35 cellular contexts compared by ENCODE assay signal in genomic region chr18:33034212-33034611, GRCh38.
"Had no signal": no experiment of that assay in that cellular context is flagged by ENCODE, and none has a peak within 500 bp of the region (broad histone marks: within the 10 kb centered on the region; RNA-seq: fewer than 3 reads in every experiment).

No MANE protein-coding gene starts in this region.

- H3K4me3 Mint-ChIP-seq: activated CD4-positive, alpha-beta memory T cell treated with anti-CD3 and anti-CD28 coated beads, Interleukin-2, amount 10 ng/mL, durations not matched to agents 7 days and 5 days; activated CD4-positive, alpha-beta T cell treated with anti-CD3 and anti-CD28 coated beads for 36 hours; activated CD4-positive, alpha-beta T cell treated with anti-CD3 and anti-CD28 coated beads, Interleukin-2, amount 10 ng/mL, durations not matched to agents 7 days and 5 days; activated CD8-positive, alpha-beta memory T cell treated with anti-CD3 and anti-CD28 coated beads, Interleukin-2, amount 10 ng/mL, durations not matched to agents 7 days and 5 days; activated naive CD8-positive, alpha-beta T cell treated with anti-CD3 and anti-CD28 coated beads for 36 hours had no signal

- H3K27me3 Mint-ChIP-seq: activated CD4-positive, alpha-beta memory T cell treated with anti-CD3 and anti-CD28 coated beads, Interleukin-2, amount 10 ng/mL, durations not matched to agents 7 days and 5 days; activated CD4-positive, alpha-beta T cell treated with anti-CD3 and anti-CD28 coated beads for 36 hours; activated CD4-positive, alpha-beta T cell treated with anti-CD3 and anti-CD28 coated beads, Interleukin-2, amount 10 ng/mL, durations not matched to agents 7 days and 5 days; activated CD8-positive, alpha-beta memory T cell treated with anti-CD3 and anti-CD28 coated beads, Interleukin-2, amount 10 ng/mL, durations not matched to agents 7 days and 5 days; activated naive CD8-positive, alpha-beta T cell treated with anti-CD3 and anti-CD28 coated beads for 36 hours had no signal

- ATAC-seq: activated CD4-positive, alpha-beta T cell treated with anti-CD3 and anti-CD28 coated beads for 36 hours; activated CD4-positive, CD25-positive, alpha-beta regulatory T cell treated with anti-CD3 and anti-CD28 coated beads, Interleukin-2, amount 50 U/mL, for 24 hours; activated CD8-positive, alpha-beta memory T cell treated with anti-CD3 and anti-CD28 coated beads, Interleukin-2, amount 10 ng/mL, durations not matched to agents 7 days and 5 days; PC-3 had no signal

- H3K36me3 Mint-ChIP-seq: activated CD8-positive, alpha-beta memory T cell treated with anti-CD3 and anti-CD28 coated beads, Interleukin-2, amount 10 ng/mL, durations not matched to agents 7 days and 5 days; activated naive CD8-positive, alpha-beta T cell treated with anti-CD3 and anti-CD28 coated beads for 36 hours had no signal

- H3K4me1 ChIP-seq: Peyer's patch, SJSA1 had no signal

- H3K27ac ChIP-seq: brain microvascular endothelial cell, Peyer's patch, SJSA1 had no signal

- H3K9me3 ChIP-seq: MG63, Peyer's patch, SJSA1 had no signal

- FAIRE-seq: TTC549 had no signal

- H3K27me3 ChIP-seq: brain microvascular endothelial cell, MG63, Peyer's patch, SJSA1 had no signal

- H3K4me3 ChIP-seq: MG63, Peyer's patch, SJSA1 had no signal

- H3K36me3 ChIP-seq: brain microvascular endothelial cell, MG63, Peyer's patch, SJSA1 had no signal

- H3K9me3 Mint-ChIP-seq: activated CD4-positive, alpha-beta memory T cell treated with anti-CD3 and anti-CD28 coated beads, Interleukin-2, amount 10 ng/mL, durations not matched to agents 7 days and 5 days; activated CD4-positive, alpha-beta T cell treated with anti-CD3 and anti-CD28 coated beads, Interleukin-2, amount 10 ng/mL, durations not matched to agents 7 days and 5 days; activated naive CD8-positive, alpha-beta T cell treated with anti-CD3 and anti-CD28 coated beads for 36 hours had no signal

- H3K4me1 Mint-ChIP-seq: activated CD4-positive, alpha-beta memory T cell treated with anti-CD3 and anti-CD28 coated beads, Interleukin-2, amount 10 ng/mL, durations not matched to agents 7 days and 5 days; activated CD4-positive, alpha-beta T cell treated with anti-CD3 and anti-CD28 coated beads for 36 hours; activated CD4-positive, alpha-beta T cell treated with anti-CD3 and anti-CD28 coated beads, Interleukin-2, amount 10 ng/mL, durations not matched to agents 7 days and 5 days; activated CD8-positive, alpha-beta memory T cell treated with anti-CD3 and anti-CD28 coated beads, Interleukin-2, amount 10 ng/mL, durations not matched to agents 7 days and 5 days; activated naive CD8-positive, alpha-beta T cell treated with anti-CD3 and anti-CD28 coated beads for 36 hours had no signal

- H3K27ac Mint-ChIP-seq: activated CD4-positive, alpha-beta memory T cell treated with anti-CD3 and anti-CD28 coated beads, Interleukin-2, amount 10 ng/mL, durations not matched to agents 7 days and 5 days; activated CD4-positive, alpha-beta T cell treated with anti-CD3 and anti-CD28 coated beads for 36 hours; activated CD4-positive, alpha-beta T cell treated with anti-CD3 and anti-CD28 coated beads, Interleukin-2, amount 10 ng/mL, durations not matched to agents 7 days and 5 days; activated CD8-positive, alpha-beta memory T cell treated with anti-CD3 and anti-CD28 coated beads, Interleukin-2, amount 10 ng/mL, durations not matched to agents 7 days and 5 days; activated naive CD8-positive, alpha-beta T cell treated with anti-CD3 and anti-CD28 coated beads for 36 hours had no signal

- DNase-seq: activated CD4-positive, alpha-beta memory T cell treated with anti-CD3 and anti-CD28 coated beads, Interleukin-2, amount 10 ng/mL, durations not matched to agents 7 days and 5 days; activated CD4-positive, alpha-beta T cell treated with anti-CD3 and anti-CD28 coated beads for 36 hours; activated CD4-positive, alpha-beta T cell treated with anti-CD3 and anti-CD28 coated beads, Interleukin-2, amount 10 ng/mL, durations not matched to agents 7 days and 5 days; activated CD8-positive, alpha-beta memory T cell treated with anti-CD3 and anti-CD28 coated beads for 24 hours; activated CD8-positive, alpha-beta memory T cell treated with anti-CD3 and anti-CD28 coated beads, Interleukin-2, amount 10 ng/mL, durations not matched to agents 7 days and 5 days; activated CD8-positive, alpha-beta memory T cell treated with anti-CD3 and anti-CD28 coated beads, Interleukin-2, amount 50 U/mL, for 48 hours; activated effector memory CD4-positive, alpha-beta T cell treated with anti-CD3 and anti-CD28 coated beads, Interleukin-2, amount 50 U/mL, for 16 hours; activated naive CD4-positive, alpha-beta T cell; activated naive CD4-positive, alpha-beta T cell treated with anti-CD3 and anti-CD28 coated beads, Interleukin-2, amount 50 U/mL, for 16 hours; activated naive CD8-positive, alpha-beta T cell treated with anti-CD3 and anti-CD28 coated beads for 36 hours; activated T-cell treated with anti-CD3 and anti-CD28 coated beads, Interleukin-2, amount 50 U/mL, for 48 hours; amniotic stem cell; aorta; brain microvascular endothelial cell; Kasumi-1; KG1; MG63; NCI-H1048; NCI-H1105 treated with DMSO at 0.1 percent for 48 hours; NCI-H1436; NCI-H1694; NCI-H1930; NCI-H2081 treated with DMSO at 0.1 percent for 48 hours; NCI-H226; NCI-H446 treated with DMSO at 0.1 percent for 48 hours; NCI-H524; NCI-H748 treated with DMSO at 0.1 percent for 48 hours; NK-92 treated with Interleukin-12 subunit alpha and Interleukin-12 subunit beta, amount 100 ng/mL, for 24 hours; PC-3; Peyer's patch; RPMI8226; SHP77 treated with DMSO at 0.1 percent for 48 hours had no signal
